In the genomic region with DNA sequence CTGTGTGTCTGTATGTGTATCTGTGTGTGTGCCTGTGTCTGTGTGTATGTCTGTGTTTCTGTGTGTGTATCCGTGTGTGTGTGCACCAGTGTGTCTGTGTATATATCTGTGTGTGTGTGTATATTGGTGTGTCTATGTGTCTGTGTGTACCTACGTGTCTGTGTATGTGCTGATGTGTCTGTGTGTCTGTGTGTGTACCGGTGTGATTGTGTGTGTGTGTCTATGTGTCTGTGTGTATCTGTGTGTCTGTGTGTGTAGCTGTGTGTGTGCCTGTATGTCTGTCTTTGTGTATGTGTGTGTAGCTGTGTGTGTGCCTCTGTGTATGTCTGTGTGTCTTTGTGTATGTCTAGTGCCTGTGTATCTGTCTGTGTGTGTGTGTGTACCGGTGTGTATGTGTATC, we compare ENCODE assay signal across 1 cellular context.
TF ChIP-seq lines count a peak whose summit lies in the region.

No MANE protein-coding gene starts in this region.

TF ChIP-seq in H1, 55 proteins besides CTCF, POLR2A, EP300 and RAD21:
- TF ChIP-seq NRF1 (IDR thresholded peaks at IDR 0.05; ENCODE audit: low read depth, low read length): no peak
TF ChIP-seq in H1: peak in this region for 0.
